Comparison of ENCODE assay signal across 9 cellular contexts in genomic region chr6:158789115-158789917, GRCh38.
DNase-seq lines count a peak whose midpoint lies in the region; ATAC-seq and TF ChIP-seq lines count a peak whose summit lies in the region.
"Had no signal": no experiment of that assay in that cellular context is flagged by ENCODE, and none has a peak within 500 bp of the region (broad histone marks: within the 10 kb centered on the region; RNA-seq: fewer than 3 reads in every experiment).

No MANE protein-coding gene starts in this region.

- in situ Hi-C loops in brain microvascular endothelial cell (cut with HindIII; ENCODE audit: low pct_ligation_motif_present, low sequenced_read_pairs) = no loop called here

- peaks cover 24% of the 10 kb centered on the region for H3K36me3 ChIP-seq in brain microvascular endothelial cell (replicated peaks)

- H3K27ac ChIP-seq in RWPE1 = peak overlapping the region; percentile 46
- no peak overlapping the region for H3K27ac ChIP-seq in brain microvascular endothelial cell
- H3K27ac ChIP-seq: upper lobe of left lung had no signal

- DNase-seq in activated gamma-delta T cell treated with Interleukin-2 at 50 U/mL for 16 hours (peak; percentile 63), activated gamma-delta T cell (lab: John Stamatoyannopoulos, UW) (no peak), RWPE1 (ENCODE audit: low spot score) (no peak), RKO (ENCODE audit: low spot score) (no peak), brain microvascular endothelial cell (no peak)
- DNase-seq in central memory CD4-positive, alpha-beta T cell = peak; percentile 68
- no peak for DNase-seq in stimulated activated naive CD8-positive, alpha-beta T cell treated with anti-CD3 and anti-CD28 coated beads, Interleukin-15, Interleukin-2, amounts not matched to agents 100 U/mL and 50 U/mL, for 24 hours

- H3K27me3 ChIP-seq in brain microvascular endothelial cell (replicated peaks) = no peaks in the 10 kb centered on the region
- H3K27me3 ChIP-seq: upper lobe of left lung had no signal

- peak; percentile 66 for ATAC-seq in stimulated activated naive CD8-positive, alpha-beta T cell treated with anti-CD3 and anti-CD28 coated beads, Interleukin-15, Interleukin-2, amounts not matched to agents 100 U/mL and 50 U/mL, for 24 hours
- no peak for ATAC-seq in HG03521 (IDR thresholded peaks at IDR 0.05; ENCODE audit: unreplicated experiment)

- no peak overlapping the region for H3K4me3 ChIP-seq in brain microvascular endothelial cell (ENCODE audit: low read depth, low read length)
- H3K4me3 ChIP-seq: upper lobe of left lung had no signal

- no peak for TF ChIP-seq CTCF in RWPE1 (conservative IDR thresholded peaks at IDR 0.05; ENCODE audit: low read depth)
- TF ChIP-seq CTCF in brain microvascular endothelial cell (IDR thresholded peaks at IDR 0.05; ENCODE audit: low read depth, low read length, missing control alignments) = no peak

- POLR2A ChIA-PET in RWPE1 (lab: Yijun Ruan, JAX; ENCODE audit: low non-redundant PET) = interaction anchor here (0.5 kb wide), 1 partner anchor 66 kb away, joined by 11 read pairs; no protein-coding TSS in a partner anchor

- CTCF ChIA-PET in RWPE1 (lab: Yijun Ruan, JAX) = interaction anchor here (0.6 to 0.8 kb wide), 3 partner anchors 85 to 346 kb away, joined by 3 to 4 read pairs (median 3); no protein-coding TSS in a partner anchor

Comparison
In these comparisons a context has a peak if more than half of its experiments do, and no peak if none do; other contexts are left out.
1. DNase-seq: peak in activated gamma-delta T cell treated with Interleukin-2 at 50 U/mL for 16 hours (single experiment) and central memory CD4-positive, alpha-beta T cell (single experiment); none in activated gamma-delta T cell (single experiment), RWPE1 (single experiment), stimulated activated naive CD8-positive, alpha-beta T cell treated with anti-CD3 and anti-CD28 coated beads, Interleukin-15, Interleukin-2, amounts not matched to agents 100 U/mL and 50 U/mL, for 24 hours (single experiment), RKO (single experiment) and brain microvascular endothelial cell (single experiment).